9 cellular contexts compared by ENCODE assay signal in genomic region chr1:211335507-211336157, GRCh38. TPM values are rescaled to one million over a fixed set of nuclear protein-coding genes. Genes with fewer than 3 reads are reported as not detected.
A peak's percentile ranks its signal among the peaks of the same experiment; 100 is the strongest.
DNase-seq lines count a peak whose midpoint lies in the region; ATAC-seq and TF ChIP-seq lines count a peak whose summit lies in the region.
"Had no signal": no experiment of that assay in that cellular context is flagged by ENCODE, and none has a peak within 500 bp of the region (broad histone marks: within the 10 kb centered on the region; RNA-seq: fewer than 3 reads in every experiment).

No MANE protein-coding gene starts in this region.

- H3K27me3 ChIP-seq in mesenchymal stem cell (ENCODE audit: control insufficient read depth in 1 of 2, insufficient read depth in 1 of 2, low read length in 2 of 2) (peaks cover 0 to 4% of the 10 kb centered on the region in 2 experiments), psoas muscle (ENCODE audit: insufficient read depth in 3 of 3, low read length in 2 of 3) (no peaks in the 10 kb centered on the region)

- ATAC-seq in HG02610 (IDR thresholded peaks at IDR 0.05; ENCODE audit: unreplicated experiment) (peak; percentile 75), psoas muscle (no peak)

- no peak overlapping the region for H3K18ac ChIP-seq in mesenchymal stem cell (ENCODE audit: low read depth in 1 of 2, low read length in 2 of 2)

- peaks cover 4% of the 10 kb centered on the region for H3K27me3 Mint-ChIP-seq in nephron progenitor cell (ENCODE audit: low read depth, poor library complexity)
- H3K27me3 Mint-ChIP-seq in MCF 10A (ENCODE audit: insufficient read depth, unreplicated experiment), result no peaks in the 10 kb centered on the region
- H3K27me3 Mint-ChIP-seq: brain had no signal

- H3K36me3 Mint-ChIP-seq in nephron progenitor cell (ENCODE audit: low read depth) (no peaks in the 10 kb centered on the region), MCF 10A (ENCODE audit: insufficient read depth, unreplicated experiment) (no peaks in the 10 kb centered on the region)
- H3K36me3 Mint-ChIP-seq: brain had no signal

- H3K4me3 Mint-ChIP-seq in nephron progenitor cell (peak overlapping the region; percentile 0), MCF 10A (ENCODE audit: unreplicated experiment) (no peak overlapping the region)
- H3K4me3 Mint-ChIP-seq: brain had no signal

- no peak overlapping the region for H3K23ac ChIP-seq in mesenchymal stem cell (ENCODE audit: low read length in 2 of 2)

- H2BK120ac ChIP-seq in mesenchymal stem cell (ENCODE audit: low read depth, low read length), result no peak overlapping the region

- H2BK12ac ChIP-seq in mesenchymal stem cell (ENCODE audit: low read length in 2 of 2), result no peak overlapping the region

- no peak overlapping the region for H2BK5ac ChIP-seq in mesenchymal stem cell (ENCODE audit: low read depth, low read length, poor library complexity, severe bottlenecking)

- TF ChIP-seq CTCF in nephron progenitor cell (IDR thresholded peaks at IDR 0.05) (no peak), psoas muscle (IDR thresholded peaks at IDR 0.05) (no peak), MCF 10A (IDR thresholded peaks at IDR 0.05; ENCODE audit: unreplicated experiment) (no peak)

- H3K4me3 ChIP-seq in mesenchymal stem cell (ENCODE audit: insufficient read depth in 1 of 2, low read depth in 1 of 2, low read length in 2 of 2), result no peak overlapping the region
- no peak overlapping the region for H3K4me3 ChIP-seq in psoas muscle

- H3K9me3 Mint-ChIP-seq in nephron progenitor cell, result no peaks in the 10 kb centered on the region
- H3K9me3 Mint-ChIP-seq in MCF 10A (ENCODE audit: unreplicated experiment), result no peaks in the 10 kb centered on the region
- H3K9me3 Mint-ChIP-seq: brain had no signal

- no peak overlapping the region for H2BK15ac ChIP-seq in mesenchymal stem cell (ENCODE audit: low read depth, poor library complexity, severe bottlenecking)

- DNase-seq in NCI-H510A treated with DMSO at 0.1 percent for 48 hours (lab: John Stamatoyannopoulos, UW), result peak; percentile 18
- DNase-seq in NCI-H510A (lab: John Stamatoyannopoulos, UW), result no peak
- DNase-seq in NCI-H146 (lab: John Stamatoyannopoulos, UW), result peak; percentile 69
- no peak for DNase-seq in nephron progenitor cell
- no peak for DNase-seq in mesenchymal stem cell
- no peak for DNase-seq in psoas muscle
- DNase-seq in MCF 10A (ENCODE audit: unreplicated experiment), result no peak

- intact Hi-C loops in psoas muscle (cut with DNase I), result no loop called here
- intact Hi-C loops in MCF 10A (cut with micrococcal nuclease), result no loop called here

- no TSS peak for BruUV-seq in MCF 10A (replicated peaks; lab: Mats Ljungman, UMichigan)

- H3K4me1 Mint-ChIP-seq in nephron progenitor cell (peaks cover 35% of the 10 kb centered on the region), MCF 10A (ENCODE audit: insufficient read depth, unreplicated experiment) (peaks cover 22% of the 10 kb centered on the region)

- peaks cover 47% of the 10 kb centered on the region for H3K79me1 ChIP-seq in mesenchymal stem cell (replicated peaks; ENCODE audit: low read length, poor library complexity, severe bottlenecking)

- CTCF ChIA-PET in MCF 10A (lab: Yijun Ruan, JAX), result interaction anchor here (0.5 to 11.0 kb wide), 6 partner anchors 10 to 507 kb away, joined by 3 to 153 read pairs (median 7); partner anchors contain the start of gene TRAF5

- no peak overlapping the region for H3K4ac ChIP-seq in mesenchymal stem cell (ENCODE audit: low read depth in 1 of 2, low read length in 2 of 2)

- no peak overlapping the region for H2AK5ac ChIP-seq in mesenchymal stem cell (ENCODE audit: low read length, severe bottlenecking)

- H3K14ac ChIP-seq in mesenchymal stem cell (ENCODE audit: low read length in 2 of 2), result no peak overlapping the region

- H4K8ac ChIP-seq in mesenchymal stem cell (ENCODE audit: low read length), result no peak overlapping the region

- H3K4me2 ChIP-seq in mesenchymal stem cell (ENCODE audit: low read length, poor library complexity, severe bottlenecking), result no peak overlapping the region

- H4K91ac ChIP-seq in mesenchymal stem cell (ENCODE audit: low read length), result no peak overlapping the region

- H2AFZ ChIP-seq in mesenchymal stem cell (ENCODE audit: low read depth, low read length), result no peak overlapping the region

- H3K27ac ChIP-seq in mesenchymal stem cell (ENCODE audit: low read length, poor library complexity, severe bottlenecking) (no peak overlapping the region), psoas muscle (no peak overlapping the region)

- no peak overlapping the region for H3K9ac ChIP-seq in mesenchymal stem cell (ENCODE audit: low read length)

- WGBS in mesenchymal stem cell, result 83% methylated on average over 3 of the region's 3 CpGs
- WGBS in psoas muscle, 3 donors, result 79 to 90% (median 87%) methylated on average over 3 of the region's 3 CpGs

- H3K4me1 ChIP-seq in mesenchymal stem cell (ENCODE audit: control insufficient read depth, insufficient read depth, low read depth, low read length) (peaks cover 9% of the 10 kb centered on the region), psoas muscle (no peaks in the 10 kb centered on the region)

- H3K9me3 ChIP-seq in mesenchymal stem cell (ENCODE audit: control insufficient read depth, low read length) (no peaks in the 10 kb centered on the region), psoas muscle (no peaks in the 10 kb centered on the region)

- POLR2A ChIA-PET in MCF 10A (lab: Yijun Ruan, JAX), result interaction anchor here (1.0 to 1.7 kb wide), 3 partner anchors 9 to 25 kb away, joined by 3 to 6 read pairs (median 3); partner anchors contain the start of gene TRAF5

- H3K36me3 ChIP-seq in mesenchymal stem cell (ENCODE audit: control insufficient read depth in 1 of 2, insufficient read depth in 2 of 2, low read depth in 1 of 2, low read length in 2 of 2) (peaks cover 0 to 7% of the 10 kb centered on the region in 2 experiments), psoas muscle (ENCODE audit: insufficient read depth in 1 of 2, low read depth in 1 of 2) (no peaks in the 10 kb centered on the region)

- H3K27ac Mint-ChIP-seq in nephron progenitor cell (peak overlapping the region; percentile 4), MCF 10A (ENCODE audit: low read depth, unreplicated experiment) (no peak overlapping the region)

RNA-seq across cellular contexts. Expression of gene TRAF5, which starts 9.0 kb away (rescaled TPM):
- 10.5 TPM for polyA plus RNA-seq in mesenchymal stem cell (2013, experiment 1 of 2)
- 10.5 TPM for polyA plus RNA-seq in mesenchymal stem cell (2013, experiment 2 of 2)
- 1 to 10 TPM; 1.3 to 3.2 (median 1.8) TPM for total RNA-seq in psoas muscle
- polyA plus RNA-seq in psoas muscle, result 1 to 10 TPM; 1.1 to 5.1 (median 1.3) TPM
- total RNA-seq in MCF 10A (2022), result 16.0 and 17.8 TPM in 2 replicates

Comparison
In these comparisons a context has a peak if more than half of its experiments do, and no peak if none do; other contexts are left out.
1. DNase-seq: peak in NCI-H510A treated with DMSO at 0.1 percent for 48 hours (single experiment) and NCI-H146 (single experiment); none in NCI-H510A (single experiment), nephron progenitor cell (single experiment), mesenchymal stem cell (single experiment), psoas muscle (0 of 2) and MCF 10A (single experiment).